Comparison of ENCODE assay signal across 1 cellular context in the genomic region with DNA sequence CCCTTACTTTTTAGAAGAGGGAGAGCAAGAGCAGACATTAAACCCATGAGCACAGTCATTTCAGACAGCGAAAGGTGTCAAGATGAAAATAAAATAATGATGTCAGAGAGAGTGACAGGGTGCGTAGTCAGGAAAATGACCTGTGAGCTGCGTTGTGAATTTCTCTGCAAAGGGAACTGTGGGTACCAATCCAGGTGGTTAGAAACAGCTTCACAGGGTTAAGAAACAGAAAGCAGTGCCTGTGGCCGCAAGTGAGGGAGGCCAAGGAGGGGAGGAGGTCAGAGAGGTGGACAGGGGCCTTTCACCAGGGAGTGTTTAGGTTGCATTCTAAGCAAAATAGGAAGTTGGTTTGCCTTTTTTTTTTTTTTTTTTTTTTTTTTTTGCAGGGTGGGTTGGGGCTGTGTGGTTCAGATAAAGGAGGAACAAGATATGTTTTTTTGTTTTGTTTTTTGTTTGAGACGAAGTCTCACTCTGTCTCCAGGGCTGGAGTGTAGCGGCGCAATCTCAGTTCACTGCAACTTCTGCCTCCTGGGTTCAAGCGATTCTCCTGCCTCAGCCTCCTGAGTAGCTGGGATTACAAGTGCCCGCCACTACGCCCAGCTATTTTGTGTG.
TF ChIP-seq lines count a peak whose summit lies in the region.

No MANE protein-coding gene starts in this region.

TF ChIP-seq in K562, 482 proteins besides CTCF, POLR2A, EP300 and RAD21 (continues in another document):
- TF ChIP-seq ID3 (CRISPR knock-in tag; IDR thresholded peaks at IDR 0.05) (no peak), ID3 (tag; IDR thresholded peaks at IDR 0.05) (no peak), KDM4B (IDR thresholded peaks at IDR 0.05; ENCODE audit: borderline replicate concordance in 2 of 2, low read depth in 1 of 2) (no peak), RCOR1 (IDR thresholded peaks at IDR 0.05; ENCODE audit: borderline replicate concordance in 1 of 2, low read depth in 2 of 2, low read length in 2 of 2) (no peak; a peak in 1 of 4 replicates), BRD9 (IDR thresholded peaks at IDR 0.05; ENCODE audit: low read depth, partially characterized antibody) (no peak), CEBPZ (IDR thresholded peaks at IDR 0.05; ENCODE audit: borderline replicate concordance, low read depth, low read length) (no peak), ELF2 (CRISPR knock-in tag; IDR thresholded peaks at IDR 0.05) (no peak), CAMTA2 (CRISPR knock-in tag; conservative IDR thresholded peaks at IDR 0.05) (no peak), SNAPC5 (CRISPR knock-in tag; IDR thresholded peaks at IDR 0.05) (no peak), HMGN3 (IDR thresholded peaks at IDR 0.05; ENCODE audit: borderline replicate concordance, extremely low read depth, insufficient read length, low read depth, low read length) (no peak), ZNF77 (CRISPR knock-in tag; IDR thresholded peaks at IDR 0.05) (no peak), THRAP3 (IDR thresholded peaks at IDR 0.05; ENCODE audit: borderline replicate concordance) (no peak), ZNF668 (CRISPR knock-in tag; IDR thresholded peaks at IDR 0.05) (no peak), STAT5B (CRISPR knock-in tag; IDR thresholded peaks at IDR 0.05) (no peak), ZEB2 (IDR thresholded peaks at IDR 0.05) (no peak), HNRNPH1 (optimal IDR thresholded peaks at IDR 0.05; ENCODE audit: low read depth, low read length) (no peak), PREB (CRISPR knock-in tag; IDR thresholded peaks at IDR 0.05) (no peak), ATF3 (IDR thresholded peaks at IDR 0.05) (no peak), ATF3 (CRISPR knock-in tag; conservative IDR thresholded peaks at IDR 0.05) (no peak), TEAD1 (CRISPR knock-in tag; IDR thresholded peaks at IDR 0.05) (no peak), LARP7 (IDR thresholded peaks at IDR 0.05) (no peak), HDAC1 (IDR thresholded peaks at IDR 0.05) (0 out of 4 replicates have a peak, but pooled peaks of 1 of the 2 experiments have one; percentile 37), ELF4 (CRISPR knock-in tag; IDR thresholded peaks at IDR 0.05) (no peak), NFE2 (IDR thresholded peaks at IDR 0.05; ENCODE audit: low read depth) (no peak), SMAD4 (CRISPR knock-in tag; conservative IDR thresholded peaks at IDR 0.05) (0 out of 2 replicates have a peak, but pooled peaks have one; percentile 22), BRF2 (IDR thresholded peaks at IDR 0.05; ENCODE audit: borderline replicate concordance, insufficient read depth, insufficient read length) (no peak), SRSF3 (IDR thresholded peaks at IDR 0.05; ENCODE audit: insufficient read depth, low read length) (no peak), SRSF9 (IDR thresholded peaks at IDR 0.05; ENCODE audit: borderline replicate concordance, low read depth, low read length) (no peak), DNMT1 (IDR thresholded peaks at IDR 0.05) (no peak), SETDB1 (IDR thresholded peaks at IDR 0.05; ENCODE audit: low read length) (no peak), ZZZ3 (IDR thresholded peaks at IDR 0.05) (no peak), ZNF324 (CRISPR knock-in tag; IDR thresholded peaks at IDR 0.05) (no peak), NFIC (IDR thresholded peaks at IDR 0.05) (no peak), ZBTB12 (CRISPR knock-in tag; IDR thresholded peaks at IDR 0.05) (no peak), STAT5A (IDR thresholded peaks at IDR 0.05; ENCODE audit: borderline replicate concordance, low read length) (no peak), ZC3H4 (CRISPR knock-in tag; IDR thresholded peaks at IDR 0.05; ENCODE audit: borderline replicate concordance) (no peak), CCAR2 (IDR thresholded peaks at IDR 0.05; ENCODE audit: low read depth, low read length) (no peak), POLR2B (IDR thresholded peaks at IDR 0.05; ENCODE audit: low read depth, partially characterized antibody) (no peak), PHF20 (IDR thresholded peaks at IDR 0.05; ENCODE audit: partially characterized antibody) (no peak), ZNF282 (CRISPR knock-in tag; IDR thresholded peaks at IDR 0.05) (no peak), MEF2A (IDR thresholded peaks at IDR 0.05; ENCODE audit: control insufficient read depth, low read depth, low read length) (no peak), PHTF2 (CRISPR knock-in tag; IDR thresholded peaks at IDR 0.05) (no peak), RFX1 (IDR thresholded peaks at IDR 0.05) (no peak)
- TF ChIP-seq, protein P1, sequence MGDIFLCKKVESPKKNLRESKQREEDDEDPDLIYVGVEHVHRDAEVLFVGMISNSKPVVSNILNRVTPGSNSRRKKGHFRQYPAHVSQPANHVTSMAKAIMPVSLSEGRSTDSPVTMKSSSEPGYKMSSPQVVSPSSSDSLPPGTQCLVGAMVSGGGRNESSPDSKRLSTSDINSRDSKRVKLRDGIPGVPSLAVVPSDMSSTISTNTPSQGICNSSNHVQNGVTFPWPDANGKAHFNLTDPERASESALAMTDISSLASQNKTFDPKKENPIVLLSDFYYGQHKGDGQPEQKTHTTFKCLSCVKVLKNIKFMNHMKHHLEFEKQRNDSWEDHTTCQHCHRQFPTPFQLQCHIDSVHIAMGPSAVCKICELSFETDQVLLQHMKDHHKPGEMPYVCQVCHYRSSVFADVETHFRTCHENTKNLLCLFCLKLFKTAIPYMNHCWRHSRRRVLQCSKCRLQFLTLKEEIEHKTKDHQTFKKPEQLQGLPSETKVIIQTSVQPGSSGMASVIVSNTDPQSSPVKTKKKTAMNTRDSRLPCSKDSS (IDR thresholded peaks at IDR 0.05; ENCODE audit: low read depth, partially characterized antibody), result no peak
- TF ChIP-seq, protein P2, sequence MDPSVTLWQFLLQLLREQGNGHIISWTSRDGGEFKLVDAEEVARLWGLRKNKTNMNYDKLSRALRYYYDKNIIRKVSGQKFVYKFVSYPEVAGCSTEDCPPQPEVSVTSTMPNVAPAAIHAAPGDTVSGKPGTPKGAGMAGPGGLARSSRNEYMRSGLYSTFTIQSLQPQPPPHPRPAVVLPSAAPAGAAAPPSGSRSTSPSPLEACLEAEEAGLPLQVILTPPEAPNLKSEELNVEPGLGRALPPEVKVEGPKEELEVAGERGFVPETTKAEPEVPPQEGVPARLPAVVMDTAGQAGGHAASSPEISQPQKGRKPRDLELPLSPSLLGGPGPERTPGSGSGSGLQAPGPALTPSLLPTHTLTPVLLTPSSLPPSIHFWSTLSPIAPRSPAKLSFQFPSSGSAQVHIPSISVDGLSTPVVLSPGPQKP (CRISPR knock-in tag; IDR thresholded peaks at IDR 0.05), result no peak
- TF ChIP-seq, protein P3, sequence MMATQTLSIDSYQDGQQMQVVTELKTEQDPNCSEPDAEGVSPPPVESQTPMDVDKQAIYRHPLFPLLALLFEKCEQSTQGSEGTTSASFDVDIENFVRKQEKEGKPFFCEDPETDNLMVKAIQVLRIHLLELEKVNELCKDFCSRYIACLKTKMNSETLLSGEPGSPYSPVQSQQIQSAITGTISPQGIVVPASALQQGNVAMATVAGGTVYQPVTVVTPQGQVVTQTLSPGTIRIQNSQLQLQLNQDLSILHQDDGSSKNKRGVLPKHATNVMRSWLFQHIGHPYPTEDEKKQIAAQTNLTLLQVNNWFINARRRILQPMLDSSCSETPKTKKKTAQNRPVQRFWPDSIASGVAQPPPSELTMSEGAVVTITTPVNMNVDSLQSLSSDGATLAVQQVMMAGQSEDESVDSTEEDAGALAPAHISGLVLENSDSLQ (IDR thresholded peaks at IDR 0.05), result no peak
- TF ChIP-seq, protein P4, sequence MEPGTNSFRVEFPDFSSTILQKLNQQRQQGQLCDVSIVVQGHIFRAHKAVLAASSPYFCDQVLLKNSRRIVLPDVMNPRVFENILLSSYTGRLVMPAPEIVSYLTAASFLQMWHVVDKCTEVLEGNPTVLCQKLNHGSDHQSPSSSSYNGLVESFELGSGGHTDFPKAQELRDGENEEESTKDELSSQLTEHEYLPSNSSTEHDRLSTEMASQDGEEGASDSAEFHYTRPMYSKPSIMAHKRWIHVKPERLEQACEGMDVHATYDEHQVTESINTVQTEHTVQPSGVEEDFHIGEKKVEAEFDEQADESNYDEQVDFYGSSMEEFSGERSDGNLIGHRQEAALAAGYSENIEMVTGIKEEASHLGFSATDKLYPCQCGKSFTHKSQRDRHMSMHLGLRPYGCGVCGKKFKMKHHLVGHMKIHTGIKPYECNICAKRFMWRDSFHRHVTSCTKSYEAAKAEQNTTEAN (CRISPR knock-in tag; IDR thresholded peaks at IDR 0.05), result no peak
- TF ChIP-seq, protein P5, sequence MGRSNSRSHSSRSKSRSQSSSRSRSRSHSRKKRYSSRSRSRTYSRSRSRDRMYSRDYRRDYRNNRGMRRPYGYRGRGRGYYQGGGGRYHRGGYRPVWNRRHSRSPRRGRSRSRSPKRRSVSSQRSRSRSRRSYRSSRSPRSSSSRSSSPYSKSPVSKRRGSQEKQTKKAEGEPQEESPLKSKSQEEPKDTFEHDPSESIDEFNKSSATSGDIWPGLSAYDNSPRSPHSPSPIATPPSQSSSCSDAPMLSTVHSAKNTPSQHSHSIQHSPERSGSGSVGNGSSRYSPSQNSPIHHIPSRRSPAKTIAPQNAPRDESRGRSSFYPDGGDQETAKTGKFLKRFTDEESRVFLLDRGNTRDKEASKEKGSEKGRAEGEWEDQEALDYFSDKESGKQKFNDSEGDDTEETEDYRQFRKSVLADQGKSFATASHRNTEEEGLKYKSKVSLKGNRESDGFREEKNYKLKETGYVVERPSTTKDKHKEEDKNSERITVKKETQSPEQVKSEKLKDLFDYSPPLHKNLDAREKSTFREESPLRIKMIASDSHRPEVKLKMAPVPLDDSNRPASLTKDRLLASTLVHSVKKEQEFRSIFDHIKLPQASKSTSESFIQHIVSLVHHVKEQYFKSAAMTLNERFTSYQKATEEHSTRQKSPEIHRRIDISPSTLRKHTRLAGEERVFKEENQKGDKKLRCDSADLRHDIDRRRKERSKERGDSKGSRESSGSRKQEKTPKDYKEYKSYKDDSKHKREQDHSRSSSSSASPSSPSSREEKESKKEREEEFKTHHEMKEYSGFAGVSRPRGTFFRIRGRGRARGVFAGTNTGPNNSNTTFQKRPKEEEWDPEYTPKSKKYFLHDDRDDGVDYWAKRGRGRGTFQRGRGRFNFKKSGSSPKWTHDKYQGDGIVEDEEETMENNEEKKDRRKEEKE (IDR thresholded peaks at IDR 0.05; ENCODE audit: borderline replicate concordance in 1 of 2, control insufficient read depth in 1 of 2, low read depth in 2 of 2, low read length in 1 of 2), result no peak
